17 cellular contexts compared by ENCODE assay signal in the genomic region with DNA sequence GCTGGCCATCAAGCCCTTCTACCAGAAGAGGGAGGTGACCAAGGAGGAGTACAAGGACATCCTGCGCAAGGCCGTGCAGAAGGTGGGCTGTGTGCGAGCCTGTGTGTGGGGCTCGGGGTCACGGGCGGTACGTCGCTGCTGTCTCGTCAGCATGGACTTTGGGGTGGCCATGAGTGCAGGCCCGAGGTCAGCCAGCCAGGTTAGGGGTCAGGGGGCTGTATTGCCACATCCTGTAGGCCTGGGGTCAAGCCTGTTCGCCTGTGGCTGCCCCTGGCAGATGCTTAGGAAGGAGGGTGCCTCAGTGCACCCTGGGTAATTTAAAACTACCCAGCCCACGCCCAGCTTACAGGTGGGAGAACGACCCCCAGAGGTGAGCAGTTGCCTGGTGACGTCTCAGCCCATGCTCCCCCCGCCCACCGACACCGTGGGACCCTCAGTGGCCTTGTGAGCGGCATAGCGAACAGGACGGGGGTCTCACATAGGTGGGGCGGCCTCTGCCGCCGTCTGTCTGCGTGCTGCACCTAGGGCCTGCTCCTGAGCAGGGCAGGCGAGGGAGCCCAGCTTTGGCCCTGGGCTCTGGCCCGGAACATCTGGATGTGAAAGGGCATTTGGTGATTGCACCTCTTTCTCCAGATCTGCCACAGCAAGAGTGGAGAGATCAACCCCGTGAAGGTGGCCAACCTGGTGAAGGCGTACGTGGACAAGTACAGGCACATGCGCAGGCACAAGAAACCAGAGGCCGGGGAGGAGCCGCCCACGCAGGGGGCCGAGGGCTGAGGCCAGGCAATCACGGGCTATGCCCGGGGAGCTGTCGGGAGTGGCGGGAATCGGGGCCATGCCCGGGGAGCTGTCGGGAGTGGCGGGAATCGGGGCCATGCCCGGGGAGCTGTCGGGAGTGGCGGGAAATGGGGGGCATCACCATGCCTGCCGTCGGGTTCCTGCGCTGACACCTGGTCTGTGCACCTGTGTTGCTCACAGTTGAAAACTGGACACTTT. TPM values are rescaled to one million over a fixed set of nuclear protein-coding genes. Genes with fewer than 3 reads are reported as not detected.
DNase-seq lines count a peak whose midpoint lies in the region; ATAC-seq and TF ChIP-seq lines count a peak whose summit lies in the region.
"Had no signal": no experiment of that assay in that cellular context is flagged by ENCODE, and none has a peak within 500 bp of the region (broad histone marks: within the 10 kb centered on the region; RNA-seq: fewer than 3 reads in every experiment).

No MANE protein-coding gene starts in this region.

- H4K20me1 ChIP-seq in H9 (ENCODE audit: control insufficient read depth, insufficient read depth, insufficient read length) = peaks cover 2% of the 10 kb centered on the region

- CTCF ChIA-PET in activated CD8-positive, alpha-beta T cell treated with anti-CD3 and anti-CD28 coated beads, Interleukin-2, amount 10 ng/mL, durations not matched to agents 7 days and 5 days (lab: Charles Lee) = interaction anchor here (2.7 kb wide), 1 partner anchor 56 kb away, joined by 15 read pairs; no protein-coding TSS in a partner anchor
- CTCF ChIA-PET in activated CD8-positive, alpha-beta T cell treated with anti-CD3 and anti-CD28 coated beads for 36 hours (lab: Charles Lee) = interaction anchor here (1.2 kb wide), 1 partner anchor 56 kb away, joined by 4 read pairs; no protein-coding TSS in a partner anchor

- intact Hi-C loops in activated CD8-positive, alpha-beta T cell treated with anti-CD3 and anti-CD28 coated beads for 36 hours (cut with micrococcal nuclease) = no loop called here
- intact Hi-C loops in colonic mucosa (cut with DNase I) = no loop called here
- intact Hi-C loops in posterior vena cava (cut with DNase I) = no loop called here

- no peaks in the 10 kb centered on the region for H3K79me1 ChIP-seq in H9 (ENCODE audit: insufficient read depth, low read depth, low read length, poor library complexity, severe bottlenecking)

- H2BK15ac ChIP-seq in H9 (ENCODE audit: low read depth, low read length) = no peak overlapping the region

- no peak for DNase-seq in activated CD8-positive, alpha-beta T cell treated with anti-CD3 and anti-CD28 coated beads, Interleukin-2, amount 10 ng/mL, durations not matched to agents 7 days and 5 days
- DNase-seq in activated CD8-positive, alpha-beta T cell treated with anti-CD3 and anti-CD28 coated beads for 36 hours = no peak
- DNase-seq in H9 (no peak), colonic mucosa (no peak), posterior vena cava (ENCODE audit: low spot score) (peak; percentile 75), NCI-H526 (lab: John Stamatoyannopoulos, UW) (no peak), KG1 (lab: John Stamatoyannopoulos, UW) (no peak)
- DNase-seq: dorsolateral prefrontal cortex; lower lobe of right lung; NCI-H1436 treated with DMSO at 0.1 percent for 48 hours; NCI-H345; nucleus accumbens; stimulated activated naive CD8-positive, alpha-beta T cell treated with anti-CD3 and anti-CD28 coated beads, Interleukin-15, amount 100 ng/mL, for 72 hours had no signal

- peaks cover 23% of the 10 kb centered on the region for H3K4me1 Mint-ChIP-seq in activated CD8-positive, alpha-beta T cell treated with anti-CD3 and anti-CD28 coated beads, Interleukin-2, amount 10 ng/mL, durations not matched to agents 7 days and 5 days (ENCODE audit: low read depth)
- peaks cover 11% of the 10 kb centered on the region for H3K4me1 Mint-ChIP-seq in activated CD8-positive, alpha-beta T cell treated with anti-CD3 and anti-CD28 coated beads for 36 hours (ENCODE audit: low read depth)
- peaks cover 4 to 6% of the 10 kb centered on the region in 2 experiments; a peak in 3 of 4 replicates for H3K4me1 Mint-ChIP-seq in H9

- no peak overlapping the region for H2BK5ac ChIP-seq in H9 (ENCODE audit: insufficient read length, low read length)

- H4K8ac ChIP-seq in H9 (replicated peaks; ENCODE audit: insufficient read length, low read depth, low read length) = no peak overlapping the region

- H3K27ac ChIP-seq in H9 (ENCODE audit: insufficient read length, low read depth, low read length) (no peak overlapping the region), colonic mucosa (peak overlapping the region; percentile 83)
- H3K27ac ChIP-seq: ascending aorta, dorsolateral prefrontal cortex, lower lobe of right lung had no signal

- H2BK12ac ChIP-seq in H9 (ENCODE audit: insufficient read length, low read depth, low read length) = no peak overlapping the region

- POLR2A ChIA-PET in activated CD8-positive, alpha-beta T cell treated with anti-CD3 and anti-CD28 coated beads, Interleukin-2, amount 10 ng/mL, durations not matched to agents 7 days and 5 days (lab: Charles Lee) = interaction anchor here (0.7 to 3.7 kb wide), 4 partner anchors 23 to 70 kb away, joined by 3 to 27 read pairs (median 3); no protein-coding TSS in a partner anchor
- POLR2A ChIA-PET in activated CD8-positive, alpha-beta T cell treated with anti-CD3 and anti-CD28 coated beads for 36 hours (lab: Charles Lee) = interaction anchor here (0.6 to 1.9 kb wide), 5 partner anchors 19 to 363 kb away, joined by 3 to 10 read pairs (median 3); no protein-coding TSS in a partner anchor

- H3K36me3 ChIP-seq in colonic mucosa = peaks cover 26% of the 10 kb centered on the region

- H2BK120ac ChIP-seq in H9 (ENCODE audit: low read depth, low read length, poor library complexity, severe bottlenecking) = no peak overlapping the region

- H3K9me3 ChIP-seq in H9 (ENCODE audit: control insufficient read depth, low read depth, low read length) (no peaks in the 10 kb centered on the region), colonic mucosa (no peaks in the 10 kb centered on the region)
- H3K9me3 ChIP-seq: ascending aorta, HAP-1, lower lobe of right lung had no signal

- no peak overlapping the region for H4K91ac ChIP-seq in H9 (ENCODE audit: insufficient read length, low read depth, low read length)

- no peak overlapping the region for H3K23ac ChIP-seq in H9 (ENCODE audit: insufficient read length, low read depth, low read length)

- no peaks in the 10 kb centered on the region for H3K4me1 ChIP-seq in H9 (ENCODE audit: insufficient read depth, low read length)
- peaks cover 36% of the 10 kb centered on the region for H3K4me1 ChIP-seq in colonic mucosa

- H3K18ac ChIP-seq in H9 (ENCODE audit: insufficient read length, low read depth, low read length) = no peak overlapping the region

- H3K27me3 Mint-ChIP-seq in activated CD8-positive, alpha-beta T cell treated with anti-CD3 and anti-CD28 coated beads, Interleukin-2, amount 10 ng/mL, durations not matched to agents 7 days and 5 days (ENCODE audit: low read depth) = no peaks in the 10 kb centered on the region
- no peaks in the 10 kb centered on the region for H3K27me3 Mint-ChIP-seq in activated CD8-positive, alpha-beta T cell treated with anti-CD3 and anti-CD28 coated beads for 36 hours
- no peaks in the 10 kb centered on the region for H3K27me3 Mint-ChIP-seq in H9 (ENCODE audit: low read depth)
- H3K27me3 Mint-ChIP-seq: stimulated activated naive CD8-positive, alpha-beta T cell treated with anti-CD3 and anti-CD28 coated beads, Interleukin-15, amount 100 ng/mL, for 72 hours had no signal

- no peak overlapping the region for H3T11ph ChIP-seq in H9 (ENCODE audit: low read length)

- H2BK20ac ChIP-seq in H9 (ENCODE audit: low read depth, low read length, poor library complexity, severe bottlenecking) = no peak overlapping the region

- H3K4me3 ChIP-seq in colonic mucosa = no peak overlapping the region
- H3K4me3 ChIP-seq: ascending aorta, dorsolateral prefrontal cortex, HAP-1, lower lobe of right lung had no signal

- WGBS in H9 (ENCODE audit: extremely low coverage, insufficient read length, low lambda C conversion rate) = no CpG with 5 or more reads among the region's 49 CpGs

- no peak overlapping the region for H4K5ac ChIP-seq in H9 (ENCODE audit: insufficient read length, low read depth, low read length)

- no peaks in the 10 kb centered on the region for H3K79me2 ChIP-seq in H9 (ENCODE audit: insufficient read depth, low read length)

- H3K27me3 ChIP-seq in H9 (ENCODE audit: insufficient read depth, low read length) (no peaks in the 10 kb centered on the region), colonic mucosa (no peaks in the 10 kb centered on the region)
- H3K27me3 ChIP-seq: ascending aorta, dorsolateral prefrontal cortex had no signal

- H3K4me3 Mint-ChIP-seq in activated CD8-positive, alpha-beta T cell treated with anti-CD3 and anti-CD28 coated beads, Interleukin-2, amount 10 ng/mL, durations not matched to agents 7 days and 5 days = no peak overlapping the region
- no peak overlapping the region for H3K4me3 Mint-ChIP-seq in activated CD8-positive, alpha-beta T cell treated with anti-CD3 and anti-CD28 coated beads for 36 hours
- H3K4me3 Mint-ChIP-seq in H9 = no peak overlapping the region; a peak in 1 of 5 replicates
- H3K4me3 Mint-ChIP-seq: stimulated activated naive CD8-positive, alpha-beta T cell treated with anti-CD3 and anti-CD28 coated beads, Interleukin-15, amount 100 ng/mL, for 72 hours had no signal

- peaks cover 4% of the 10 kb centered on the region for H3K23me2 ChIP-seq in H9 (ENCODE audit: insufficient read length, low read depth, low read length, poor library complexity, severe bottlenecking)

- no peak for TF ChIP-seq CTCF in activated CD8-positive, alpha-beta T cell treated with anti-CD3 and anti-CD28 coated beads for 36 hours (IDR thresholded peaks at IDR 0.05)
- TF ChIP-seq CTCF in H9 (conservative IDR thresholded peaks at IDR 0.05) = no peak
- no peak for TF ChIP-seq CTCF in colonic mucosa (IDR thresholded peaks at IDR 0.05)

- H3K9ac ChIP-seq in H9 (ENCODE audit: extremely low read depth, insufficient read length, low read length) (no peak overlapping the region), colonic mucosa (ENCODE audit: low read depth in 2 of 2, low read length in 2 of 2) (peak overlapping the region in 1 of 2 donors; percentile 27)

- H3K4ac ChIP-seq in H9 (ENCODE audit: low read depth, low read length) = no peak overlapping the region

- ATAC-seq in activated CD8-positive, alpha-beta T cell treated with anti-CD3 and anti-CD28 coated beads, Interleukin-2, amount 10 ng/mL, durations not matched to agents 7 days and 5 days = no peak
- no peak for ATAC-seq in activated CD8-positive, alpha-beta T cell treated with anti-CD3 and anti-CD28 coated beads for 36 hours
- no peak for ATAC-seq in HG02610 (IDR thresholded peaks at IDR 0.05; ENCODE audit: unreplicated experiment)
- ATAC-seq: lower lobe of right lung; stimulated activated naive CD8-positive, alpha-beta T cell treated with anti-CD3 and anti-CD28 coated beads, Interleukin-15, amount 100 ng/mL, for 72 hours had no signal

- H2AK5ac ChIP-seq in H9 (ENCODE audit: insufficient read length, low read length) = no peak overlapping the region

- no peak overlapping the region for H3K56ac ChIP-seq in H9 (ENCODE audit: insufficient read length, low read depth, low read length)

- no peaks in the 10 kb centered on the region for H3K9me3 Mint-ChIP-seq in activated CD8-positive, alpha-beta T cell treated with anti-CD3 and anti-CD28 coated beads, Interleukin-2, amount 10 ng/mL, durations not matched to agents 7 days and 5 days (ENCODE audit: insufficient read depth)
- no peaks in the 10 kb centered on the region for H3K9me3 Mint-ChIP-seq in activated CD8-positive, alpha-beta T cell treated with anti-CD3 and anti-CD28 coated beads for 36 hours
- H3K9me3 Mint-ChIP-seq in H9 = no peaks in the 10 kb centered on the region
- H3K9me3 Mint-ChIP-seq: stimulated activated naive CD8-positive, alpha-beta T cell treated with anti-CD3 and anti-CD28 coated beads, Interleukin-15, amount 100 ng/mL, for 72 hours had no signal

- peak overlapping the region; percentile 70 for H3K27ac Mint-ChIP-seq in activated CD8-positive, alpha-beta T cell treated with anti-CD3 and anti-CD28 coated beads, Interleukin-2, amount 10 ng/mL, durations not matched to agents 7 days and 5 days
- no peak overlapping the region for H3K27ac Mint-ChIP-seq in activated CD8-positive, alpha-beta T cell treated with anti-CD3 and anti-CD28 coated beads for 36 hours
- peak overlapping the region in 2 of 3 experiments; percentile 32 to 70; a peak in 2 of 7 replicates for H3K27ac Mint-ChIP-seq in H9

- no peak overlapping the region for H3K4me2 ChIP-seq in H9 (ENCODE audit: insufficient read depth, insufficient read length, low read length)

- no peak overlapping the region for H2AFZ ChIP-seq in H9 (ENCODE audit: low read length)

- no peak overlapping the region for H3K14ac ChIP-seq in H9 (ENCODE audit: insufficient read depth, low read length)

- H3K36me3 Mint-ChIP-seq in activated CD8-positive, alpha-beta T cell treated with anti-CD3 and anti-CD28 coated beads, Interleukin-2, amount 10 ng/mL, durations not matched to agents 7 days and 5 days (ENCODE audit: low read depth) = peaks cover 52% of the 10 kb centered on the region
- H3K36me3 Mint-ChIP-seq in activated CD8-positive, alpha-beta T cell treated with anti-CD3 and anti-CD28 coated beads for 36 hours (ENCODE audit: low read depth) = peaks cover 13% of the 10 kb centered on the region
- H3K36me3 Mint-ChIP-seq in H9 (ENCODE audit: insufficient read depth in 1 of 3, low read depth in 3 of 3) = peaks cover 18 to 53% (median 51%) of the 10 kb centered on the region in 3 experiments

RNA-seq across cellular contexts. Expression of a gene that starts 4.5 kb away (rescaled TPM):
- total RNA-seq in activated CD8-positive, alpha-beta T cell treated with anti-CD3 and anti-CD28 coated beads, Interleukin-2, amount 10 ng/mL, durations not matched to agents 7 days and 5 days = 100 to 1,000 TPM; 120 to 136 TPM
- 10 to 100 TPM; 34.6 to 37.5 TPM for total RNA-seq in activated CD8-positive, alpha-beta T cell treated with anti-CD3 and anti-CD28 coated beads for 36 hours
- total RNA-seq in H9 (2021) (9.7 and 9.8 TPM in 2 replicates), colonic mucosa (10 to 100 TPM; 22.1 to 25.6 TPM), posterior vena cava (10 to 100 TPM; 10.3 to 16.4 TPM)

RNA-seq across cellular contexts. Expression of a gene that starts 13.5 kb away (rescaled TPM):
- total RNA-seq in activated CD8-positive, alpha-beta T cell treated with anti-CD3 and anti-CD28 coated beads, Interleukin-2, amount 10 ng/mL, durations not matched to agents 7 days and 5 days = not detected
- not detected for total RNA-seq in activated CD8-positive, alpha-beta T cell treated with anti-CD3 and anti-CD28 coated beads for 36 hours
- 0.46 TPM in 1 of 2 replicates, not detected in the other for total RNA-seq in H9 (2021)
- total RNA-seq in colonic mucosa = 100 to 1,000 TPM; 140 to 310 TPM
- under 1 TPM in 1 of 2 donors, not detected in 1; 0.10 TPM for total RNA-seq in posterior vena cava
- total RNA-seq: dorsolateral prefrontal cortex, LHCN-M2, lower lobe of right lung had no signal

RNA-seq across cellular contexts. Expression of a gene that starts 15.7 kb away (rescaled TPM):
- not detected for total RNA-seq in activated CD8-positive, alpha-beta T cell treated with anti-CD3 and anti-CD28 coated beads, Interleukin-2, amount 10 ng/mL, durations not matched to agents 7 days and 5 days
- total RNA-seq in activated CD8-positive, alpha-beta T cell treated with anti-CD3 and anti-CD28 coated beads for 36 hours = not detected
- total RNA-seq in H9 (2021) = 1.8 and 2.3 TPM in 2 replicates
- total RNA-seq in colonic mucosa = 1 to 10 TPM; 1.1 to 3.2 TPM
- total RNA-seq in posterior vena cava = not detected
- total RNA-seq: ascending aorta, LHCN-M2, lower lobe of right lung had no signal

RNA-seq across cellular contexts. Expression of a gene that starts 25.8 kb away (rescaled TPM):
- total RNA-seq in activated CD8-positive, alpha-beta T cell treated with anti-CD3 and anti-CD28 coated beads, Interleukin-2, amount 10 ng/mL, durations not matched to agents 7 days and 5 days = under 1 TPM; 0.42 to 0.76 TPM
- under 1 TPM; 0.88 to 0.89 TPM for total RNA-seq in activated CD8-positive, alpha-beta T cell treated with anti-CD3 and anti-CD28 coated beads for 36 hours
- total RNA-seq in H9 (2021) = 6.2 and 6.8 TPM in 2 replicates
- under 1 TPM; 0.69 to 0.79 TPM for total RNA-seq in colonic mucosa
- total RNA-seq in posterior vena cava = under 1 TPM; 0.48 to 0.51 TPM
- total RNA-seq: ascending aorta, LHCN-M2 had no signal

RNA-seq across cellular contexts. Expression of a gene that starts 35.0 kb away (rescaled TPM):
- 10 to 100 TPM; 53.7 to 58.1 TPM for total RNA-seq in activated CD8-positive, alpha-beta T cell treated with anti-CD3 and anti-CD28 coated beads, Interleukin-2, amount 10 ng/mL, durations not matched to agents 7 days and 5 days
- 10 to 100 TPM; 43.1 to 44.5 TPM for total RNA-seq in activated CD8-positive, alpha-beta T cell treated with anti-CD3 and anti-CD28 coated beads for 36 hours
- total RNA-seq in H9 (2021) = 48.9 and 50.6 TPM in 2 replicates
- total RNA-seq in colonic mucosa = 10 to 100 TPM; 29.4 to 41.9 TPM
- 10 to 100 TPM; 18.3 to 20.8 TPM for total RNA-seq in posterior vena cava

Comparison
In these comparisons a context has a peak if more than half of its experiments do, and no peak if none do; other contexts are left out.
1. RNA of a gene that starts 13.5 kb away (total RNA-seq): 140 to 310 TPM in colonic mucosa; 0.46 TPM in H9, 0.10 TPM in posterior vena cava, not detected in activated CD8-positive, alpha-beta T cell treated with anti-CD3 and anti-CD28 coated beads, Interleukin-2, amount 10 ng/mL, durations not matched to agents 7 days and 5 days and not detected in activated CD8-positive, alpha-beta T cell treated with anti-CD3 and anti-CD28 coated beads for 36 hours; every median in the first group is over 10 times any median in the second.